In the genomic region with DNA sequence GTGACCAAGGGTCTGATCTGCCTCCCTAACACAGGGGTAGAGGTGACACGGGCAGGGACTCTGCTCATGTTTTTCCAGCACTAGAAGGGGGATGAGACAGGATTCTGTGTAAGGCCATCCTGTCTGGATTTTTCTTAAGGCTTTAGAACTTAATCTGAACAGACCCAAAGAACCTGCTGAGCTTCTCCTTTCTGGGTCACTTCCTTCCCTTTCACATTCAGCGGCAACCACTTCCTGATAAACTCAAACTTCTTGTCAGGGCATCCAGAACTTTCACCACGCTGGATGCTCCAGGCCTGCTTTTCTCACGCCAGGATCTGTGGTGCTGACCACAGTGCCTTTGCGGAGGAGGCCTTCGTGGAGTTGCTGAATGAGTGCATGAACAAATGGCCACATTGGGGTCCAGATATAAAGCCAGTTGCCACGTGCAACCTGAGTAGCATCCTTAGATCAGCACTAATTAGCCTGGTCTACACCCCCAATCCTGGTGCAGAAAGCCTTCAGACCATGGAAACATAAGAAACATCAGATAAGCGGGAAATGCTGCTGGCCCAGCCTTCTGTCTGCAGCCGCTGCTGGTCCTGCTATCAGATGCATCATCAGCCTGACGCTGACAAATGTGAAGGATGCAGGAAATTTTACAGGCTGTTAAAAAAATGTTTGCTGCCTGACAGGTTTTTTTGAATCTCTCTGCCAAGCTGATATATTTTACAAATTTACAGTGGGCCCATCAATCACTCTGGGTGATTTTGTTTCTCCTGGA, we compare ENCODE assay signal across 2 cellular contexts.
TF ChIP-seq lines count a peak whose summit lies in the region.

No MANE protein-coding gene starts in this region.

TF ChIP-seq in HepG2, 621 proteins besides CTCF, POLR2A, EP300 and RAD21:
- 0 out of 2 replicates have a peak, but pooled peaks have one; percentile 1 for TF ChIP-seq ZFP91 (CRISPR knock-in tag; IDR thresholded peaks at IDR 0.05; ENCODE audit: borderline replicate concordance)
- TF ChIP-seq ZNF737 (CRISPR knock-in tag; IDR thresholded peaks at IDR 0.05; ENCODE audit: borderline replicate concordance), result no peak
- TF ChIP-seq CENPX (CRISPR knock-in tag; IDR thresholded peaks at IDR 0.05), result no peak
- TF ChIP-seq KMT2A (CRISPR knock-in tag; IDR thresholded peaks at IDR 0.05), result no peak
- TF ChIP-seq GABPB1 (CRISPR knock-in tag; IDR thresholded peaks at IDR 0.05), result no peak

TF ChIP-seq in SK-N-SH, 30 proteins besides CTCF, POLR2A, EP300 and RAD21 (continued from another document):
- no peak for TF ChIP-seq TAF1 (IDR thresholded peaks at IDR 0.05; ENCODE audit: borderline replicate concordance, low read depth, low read length)
- no peak for TF ChIP-seq SMC3 (IDR thresholded peaks at IDR 0.05; ENCODE audit: low read depth, low read length)
- peak; percentile 77; the same call in 1 of the 2 replicates for TF ChIP-seq MXI1 (IDR thresholded peaks at IDR 0.05; ENCODE audit: low read depth, low read length)
- TF ChIP-seq JUND (IDR thresholded peaks at IDR 0.05), result no peak
- TF ChIP-seq SIN3A (IDR thresholded peaks at IDR 0.05; ENCODE audit: borderline replicate concordance, low read depth, low read length), result no peak
- TF ChIP-seq CHD2 (IDR thresholded peaks at IDR 0.05; ENCODE audit: low read length, partially characterized antibody), result peak; percentile 37
- TF ChIP-seq MEF2A (IDR thresholded peaks at IDR 0.05; ENCODE audit: borderline replicate concordance, low read depth), result no peak
- TF ChIP-seq FOXJ3 (CRISPR knock-in tag; IDR thresholded peaks at IDR 0.05), result peak; percentile 76; the same call in 1 of the 2 replicates
